26 cellular contexts compared by ENCODE assay signal in genomic region chr17:80779336-80779735, GRCh38.
DNase-seq lines count a peak whose midpoint lies in the region; ATAC-seq and TF ChIP-seq lines count a peak whose summit lies in the region.
"Had no signal": no experiment of that assay in that cellular context is flagged by ENCODE, and none has a peak within 500 bp of the region (broad histone marks: within the 10 kb centered on the region; RNA-seq: fewer than 3 reads in every experiment).

No MANE protein-coding gene starts in this region.

- ATAC-seq in T-helper 17 cell (no peak), HG03571 (IDR thresholded peaks at IDR 0.05; ENCODE audit: unreplicated experiment) (no peak), psoas muscle (no peak)
- ATAC-seq: natural killer cell; Panc1; stimulated activated effector memory CD8-positive, alpha-beta T cell treated with anti-CD3 and anti-CD28 coated beads, Interleukin-12 subunit alpha, Interleukin-12 subunit beta, amount 100 ng/mL, for 72 hours; T-cell had no signal

- no peak for DNase-seq in activated naive CD8-positive, alpha-beta T cell treated with anti-CD3 and anti-CD28 coated beads for 36 hours
- DNase-seq in T-helper 17 cell, result no peak
- DNase-seq in hepatocyte (ENCODE audit: low spot score), result no peak
- no peak for DNase-seq in vagina (ENCODE audit: extremely low spot score in 2 of 2)
- DNase-seq in psoas muscle, result no peak
- DNase-seq in GM19238 (ENCODE audit: insufficient read length, low spot score), result no peak
- DNase-seq: activated CD8-positive, alpha-beta memory T cell treated with anti-CD3 and anti-CD28 coated beads for 24 hours; anterior cingulate cortex; CD4-positive, CD25-positive, alpha-beta regulatory T cell; central memory CD4-positive, alpha-beta T cell; DMS153; GDM1; HCEC 1CT; MM.1S; natural killer cell; NCI-H1436 treated with DMSO at 0.1 percent for 48 hours; NCI-H510A; SJCRH30; stimulated activated CD4-positive, alpha-beta T cell treated with anti-CD3 and anti-CD28 coated beads, Interleukin-1b, Interleukin-23, amount 100 ng/mL, for 48 hours; T-cell; testis had no signal

- no peaks in the 10 kb centered on the region for H3K9me2 ChIP-seq in hepatocyte (replicated peaks; ENCODE audit: insufficient read depth)

- no peak overlapping the region for H2AFZ ChIP-seq in hepatocyte
- H2AFZ ChIP-seq: parathyroid adenoma had no signal

- peak overlapping the region; percentile 49 for H3K4me2 ChIP-seq in hepatocyte

- peaks cover 19% of the 10 kb centered on the region for H3K4me1 ChIP-seq in hepatocyte (ENCODE audit: insufficient read depth)
- H3K4me1 ChIP-seq in vagina, result peaks cover 6% of the 10 kb centered on the region
- H3K4me1 ChIP-seq in psoas muscle, result peaks cover 32% of the 10 kb centered on the region
- H3K4me1 ChIP-seq: parathyroid adenoma had no signal

- no peaks in the 10 kb centered on the region for H3K36me3 ChIP-seq in hepatocyte (replicated peaks; ENCODE audit: insufficient read depth, low read depth)
- no peaks in the 10 kb centered on the region for H3K36me3 ChIP-seq in vagina
- H3K36me3 ChIP-seq in psoas muscle (ENCODE audit: insufficient read depth in 1 of 2, low read depth in 1 of 2), result no peaks in the 10 kb centered on the region
- H3K36me3 ChIP-seq: SJCRH30 had no signal

- no peaks in the 10 kb centered on the region for H4K20me1 ChIP-seq in hepatocyte (ENCODE audit: insufficient read depth, poor library complexity, severe bottlenecking)

- no peak overlapping the region for H3K4me3 Mint-ChIP-seq in activated naive CD8-positive, alpha-beta T cell
- no peak overlapping the region for H3K4me3 Mint-ChIP-seq in activated naive CD8-positive, alpha-beta T cell treated with anti-CD3 and anti-CD28 coated beads for 36 hours
- no peak overlapping the region for H3K4me3 Mint-ChIP-seq in T-helper 17 cell
- H3K4me3 Mint-ChIP-seq: CD4-positive, CD25-positive, alpha-beta regulatory T cell had no signal

- H3K27ac ChIP-seq in hepatocyte, result peak overlapping the region; percentile 80
- H3K27ac ChIP-seq in vagina, result peak overlapping the region; percentile 60
- no peak overlapping the region for H3K27ac ChIP-seq in psoas muscle
- H3K27ac ChIP-seq: parathyroid adenoma, testis had no signal

- H3K79me2 ChIP-seq in hepatocyte, result no peaks in the 10 kb centered on the region

- no peaks in the 10 kb centered on the region for H3K9me3 Mint-ChIP-seq in activated naive CD8-positive, alpha-beta T cell (ENCODE audit: low read depth)
- no peaks in the 10 kb centered on the region for H3K9me3 Mint-ChIP-seq in activated naive CD8-positive, alpha-beta T cell treated with anti-CD3 and anti-CD28 coated beads for 36 hours
- H3K9me3 Mint-ChIP-seq: CD4-positive, CD25-positive, alpha-beta regulatory T cell; natural killer cell; stimulated activated effector memory CD8-positive, alpha-beta T cell treated with anti-CD3 and anti-CD28 coated beads, Interleukin-12 subunit alpha, Interleukin-12 subunit beta, amount 100 ng/mL, for 72 hours; T-cell had no signal

- TF ChIP-seq POLR2A in vagina (IDR thresholded peaks at IDR 0.05), result no peak

- H3K27ac Mint-ChIP-seq in activated naive CD8-positive, alpha-beta T cell, result peak overlapping the region; percentile 76
- no peak overlapping the region for H3K27ac Mint-ChIP-seq in activated naive CD8-positive, alpha-beta T cell treated with anti-CD3 and anti-CD28 coated beads for 36 hours
- peak overlapping the region; percentile 92 for H3K27ac Mint-ChIP-seq in T-helper 17 cell

- H3K27me3 Mint-ChIP-seq in activated naive CD8-positive, alpha-beta T cell, result no peaks in the 10 kb centered on the region
- H3K27me3 Mint-ChIP-seq in activated naive CD8-positive, alpha-beta T cell treated with anti-CD3 and anti-CD28 coated beads for 36 hours, result no peaks in the 10 kb centered on the region
- no peaks in the 10 kb centered on the region for H3K27me3 Mint-ChIP-seq in T-helper 17 cell
- H3K27me3 Mint-ChIP-seq: CD4-positive, CD25-positive, alpha-beta regulatory T cell; T-cell had no signal

- intact Hi-C loops in vagina (cut with DNase I) (no loop called here), psoas muscle (cut with DNase I) (no loop called here)

- H3K4me3 ChIP-seq in hepatocyte (no peak overlapping the region), vagina (no peak overlapping the region), psoas muscle (no peak overlapping the region)
- H3K4me3 ChIP-seq: SJCRH30, testis had no signal

- H3K4me1 Mint-ChIP-seq in activated naive CD8-positive, alpha-beta T cell (ENCODE audit: low read depth), result peaks cover 73% of the 10 kb centered on the region
- H3K4me1 Mint-ChIP-seq in activated naive CD8-positive, alpha-beta T cell treated with anti-CD3 and anti-CD28 coated beads for 36 hours, result peaks cover 78% of the 10 kb centered on the region
- peaks cover 47% of the 10 kb centered on the region for H3K4me1 Mint-ChIP-seq in T-helper 17 cell

- H3K27me3 ChIP-seq in hepatocyte (no peaks in the 10 kb centered on the region), vagina (no peaks in the 10 kb centered on the region), psoas muscle (ENCODE audit: insufficient read depth in 3 of 3, low read length in 2 of 3) (no peaks in the 10 kb centered on the region)
- H3K27me3 ChIP-seq: SJCRH30, testis had no signal

- WGBS in hepatocyte (ENCODE audit: low lambda C conversion rate, missing lambda C conversion rate), result 95% methylated on average over 24 of the region's 24 CpGs
- 95 to 98% (median 96%) methylated on average over 24 of the region's 24 CpGs for WGBS in psoas muscle, 3 donors

- H3K36me3 Mint-ChIP-seq in activated naive CD8-positive, alpha-beta T cell, result peaks cover 11% of the 10 kb centered on the region
- H3K36me3 Mint-ChIP-seq in activated naive CD8-positive, alpha-beta T cell treated with anti-CD3 and anti-CD28 coated beads for 36 hours, result peaks cover 42% of the 10 kb centered on the region
- peaks cover 5% of the 10 kb centered on the region for H3K36me3 Mint-ChIP-seq in T-helper 17 cell (ENCODE audit: low read depth)

- TF ChIP-seq CTCF in hepatocyte (IDR thresholded peaks at IDR 0.05; ENCODE audit: poor library complexity), result no peak
- TF ChIP-seq CTCF in vagina (IDR thresholded peaks at IDR 0.05), result no peak
- no peak for TF ChIP-seq CTCF in psoas muscle (IDR thresholded peaks at IDR 0.05)

- H3K9me3 ChIP-seq in T-helper 17 cell (ENCODE audit: control insufficient read depth, low read length, poor library complexity, severe bottlenecking) (no peaks in the 10 kb centered on the region), hepatocyte (ENCODE audit: low read depth) (no peaks in the 10 kb centered on the region), vagina (no peaks in the 10 kb centered on the region), psoas muscle (no peaks in the 10 kb centered on the region)
- H3K9me3 ChIP-seq: SJCRH30, testis had no signal
